ENCODE assay signal across 17 cellular contexts in the genomic region with DNA sequence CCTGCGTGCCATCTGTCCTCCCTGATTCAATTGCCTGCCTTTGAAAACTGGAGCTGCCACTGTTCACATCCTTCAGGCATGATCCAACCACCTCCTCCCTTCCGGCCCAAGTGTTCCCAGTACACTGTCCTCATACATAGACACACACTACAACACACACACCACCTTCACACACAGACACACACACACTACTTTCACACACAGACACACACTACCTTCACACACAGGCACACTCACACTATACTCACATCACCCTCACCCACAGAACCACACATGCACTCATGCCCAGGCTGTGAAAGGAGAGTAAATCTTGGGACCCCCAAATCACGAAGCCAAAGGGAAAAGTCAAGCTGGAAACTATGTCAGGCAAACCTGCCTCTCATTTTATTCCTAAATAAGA.
DNase-seq lines count a peak whose midpoint lies in the region; ATAC-seq, FAIRE-seq and TF ChIP-seq lines count a peak whose summit lies in the region.
"Had no signal": no experiment of that assay in that cellular context is flagged by ENCODE, and none has a peak within 500 bp of the region (broad histone marks: within the 10 kb centered on the region; RNA-seq: fewer than 3 reads in every experiment).

No MANE protein-coding gene starts in this region.

- no peaks in the 10 kb centered on the region for H4K20me1 ChIP-seq in GM12878 (ENCODE audit: control insufficient read depth, insufficient read depth)

- no peaks in the 10 kb centered on the region for H3K9me3 ChIP-seq in GM12878 (replicated peaks; ENCODE audit: control insufficient read depth, insufficient read depth, low read length)
- H3K9me3 ChIP-seq in trophoblast cell (ENCODE audit: insufficient read depth, low read depth, low read length) = no peaks in the 10 kb centered on the region

- no peak overlapping the region for H3K14ac ChIP-seq in trophoblast cell (ENCODE audit: low read length)

- no peak for ATAC-seq in GM12878
- ATAC-seq: HepG2 had no signal

- FAIRE-seq in GM12891 (lab: Jason Lieb, UNC) (peak; percentile 9), HTR-8/SVneo (lab: Jason Lieb, UNC) (peak; percentile 92), GM12878 (lab: Jason Lieb, UNC) (peak; percentile 7), RCC 7860 (lab: Jason Lieb, UNC) (no peak)
- FAIRE-seq: A204.1, HepG2 had no signal

- no peaks in the 10 kb centered on the region for H3K79me2 ChIP-seq in GM12878 (ENCODE audit: control insufficient read depth, insufficient read depth, low read length)
- no peaks in the 10 kb centered on the region for H3K79me2 ChIP-seq in trophoblast cell (ENCODE audit: control insufficient read depth, insufficient read depth, low read length, poor library complexity)

- intact Hi-C loops in GM12878 (cut with micrococcal nuclease; ENCODE audit: unreplicated experiment) = no loop called here

- no peak for TF ChIP-seq CTCF in GM12878 (IDR thresholded peaks at IDR 0.05 in 2 of 3, conservative IDR thresholded peaks at IDR 0.05 in 1 of 3; ENCODE audit: control insufficient read depth in 2 of 3, extremely low read depth in 1 of 3, insufficient read depth in 1 of 3, low read depth in 3 of 3, low read length in 3 of 3)

- H3K27ac ChIP-seq in GM12878 (ENCODE audit: control insufficient read depth, insufficient read depth) = no peak overlapping the region
- H3K27ac ChIP-seq in trophoblast cell (ENCODE audit: low read depth, low read length) = no peak overlapping the region
- H3K27ac ChIP-seq: GM23248 had no signal

- no peaks in the 10 kb centered on the region for H3K79me1 ChIP-seq in trophoblast cell (ENCODE audit: low read length)

- no peak for TF ChIP-seq POLR2A in GM12891 (IDR thresholded peaks at IDR 0.05; ENCODE audit: low read depth, low read length)
- TF ChIP-seq POLR2A in GM12878 (IDR thresholded peaks at IDR 0.05; ENCODE audit: low read depth, low read length) = no peak

- SMC1A ChIA-PET in GM12878 (lab: Charles Lee; ENCODE audit: uncharacterized antibody, unreplicated experiment) = interaction anchor here (0.7 to 1.1 kb wide), 2 partner anchors 8 to 160 kb away, joined by 3 to 5 read pairs; no protein-coding TSS in a partner anchor

- no peak overlapping the region for H3K4me3 ChIP-seq in GM12878
- peak overlapping the region; percentile 10 for H3K4me3 ChIP-seq in trophoblast cell (ENCODE audit: low read depth, low read length)
- H3K4me3 ChIP-seq: GM23248 had no signal

- H3K9ac ChIP-seq in GM12878 (ENCODE audit: control insufficient read depth, insufficient read depth, low read length) = no peak overlapping the region
- H3K9ac ChIP-seq in trophoblast cell (ENCODE audit: low read length) = no peak overlapping the region
- H3K9ac ChIP-seq: GM23248 had no signal

- H2AFZ ChIP-seq in GM12878 (ENCODE audit: control insufficient read depth, low read depth, low read length) (no peak overlapping the region), trophoblast cell (ENCODE audit: insufficient read depth, low read length, poor library complexity) (no peak overlapping the region)
- H2AFZ ChIP-seq: GM23248 had no signal

- CTCF ChIA-PET in GM12878 (lab: Yijun Ruan, JAX) = no interaction called here

- H3K27me3 ChIP-seq in GM12878 (replicated peaks in 1 of 2; ENCODE audit: control insufficient read depth in 2 of 2, insufficient read depth in 2 of 2, low read length in 1 of 2) = no peaks in the 10 kb centered on the region
- H3K27me3 ChIP-seq in trophoblast cell (ENCODE audit: insufficient read depth, low read length) = no peaks in the 10 kb centered on the region

- H3K4me2 ChIP-seq in GM12878 (ENCODE audit: control insufficient read depth, insufficient read depth) = no peak overlapping the region
- H3K4me2 ChIP-seq in trophoblast cell (ENCODE audit: low read length) = no peak overlapping the region

- no peak for DNase-seq in GM12891 (ENCODE audit: insufficient read length, low spot score)
- no peak for DNase-seq in HTR-8/SVneo (ENCODE audit: insufficient read length, low spot score)
- DNase-seq in GM12878 (ENCODE audit: low read depth, low spot score) = no peak
- DNase-seq in trophoblast cell = no peak
- no peak for DNase-seq in RCC 7860 (ENCODE audit: low spot score)
- no peak for DNase-seq in stimulated activated naive CD4-positive, alpha-beta T cell treated with Interleukin-2 at 50 U/mL for 16 hours (lab: John Stamatoyannopoulos, UW)
- DNase-seq in activated CD4-positive, alpha-beta T cell treated with anti-CD3 and anti-CD28 coated beads, Interleukin-2, amount 50 U/mL, for 1 hour = no peak
- DNase-seq: C1 segment of cervical spinal cord; Calu3; CD4-positive, alpha-beta T cell; DMS153; DND-41; GDM1; GM23248; H7 had no signal

- no peak for TF ChIP-seq EP300 in GM12878 (IDR thresholded peaks at IDR 0.05; ENCODE audit: borderline replicate concordance in 1 of 2, control insufficient read depth in 1 of 2, low read depth in 2 of 2, low read length in 2 of 2)

- no peak overlapping the region for H3K23ac ChIP-seq in trophoblast cell (ENCODE audit: low read length)

- POLR2A ChIA-PET in GM12878 (lab: Charles Lee) = no interaction called here

- no peak overlapping the region for H2BK120ac ChIP-seq in trophoblast cell (ENCODE audit: insufficient read depth, low read length, poor library complexity)

- in situ Hi-C loops in GM12878 (cut with MboI) = no loop called here

- no TSS peak for BruUV-seq in GM12878 (replicated peaks; lab: Mats Ljungman, UMichigan)

- no peak overlapping the region for H2AK5ac ChIP-seq in trophoblast cell (ENCODE audit: low read length)

- H4K8ac ChIP-seq in trophoblast cell (ENCODE audit: low read depth, low read length) = no peak overlapping the region

- H2BK12ac ChIP-seq in trophoblast cell (ENCODE audit: low read length) = no peak overlapping the region

- no peak overlapping the region for H2BK5ac ChIP-seq in trophoblast cell (ENCODE audit: low read depth, low read length, poor library complexity)

- RAD21 ChIA-PET in GM12878 (lab: Charles Lee; ENCODE audit: unreplicated experiment) = no interaction called here

- H3K36me3 ChIP-seq in GM12878 (ENCODE audit: control insufficient read depth in 2 of 2, insufficient read depth in 2 of 2, low read length in 1 of 2) = no peaks in the 10 kb centered on the region
- H3K36me3 ChIP-seq in trophoblast cell (ENCODE audit: control insufficient read depth in 1 of 2, insufficient read depth in 2 of 2, low read length in 2 of 2) = no peaks in the 10 kb centered on the region

- no peak for TF ChIP-seq RAD21 in GM12878 (IDR thresholded peaks at IDR 0.05; ENCODE audit: insufficient read depth, low read depth, low read length)

- no peak overlapping the region for H3K4ac ChIP-seq in trophoblast cell (ENCODE audit: low read depth, low read length)

- H4K12ac ChIP-seq in trophoblast cell (ENCODE audit: low read depth, low read length) = no peak overlapping the region

- H3K4me1 ChIP-seq in GM12878 (ENCODE audit: control insufficient read depth, insufficient read depth, low read length) = no peaks in the 10 kb centered on the region
- H3K4me1 ChIP-seq in trophoblast cell (ENCODE audit: control insufficient read depth in 1 of 2, insufficient read depth in 2 of 2, low read length in 2 of 2) = no peaks in the 10 kb centered on the region

- no peak overlapping the region for H4K91ac ChIP-seq in trophoblast cell (ENCODE audit: low read depth, low read length)

- peak overlapping the region; percentile 64 for H3K18ac ChIP-seq in trophoblast cell (ENCODE audit: low read length)

- WGBS in GM12878 (ENCODE audit: insufficient coverage, insufficient replicate concordance, low lambda C conversion rate, missing lambda C conversion rate) = 69% methylated on average over 3 of the region's 3 CpGs
- no CpG with 5 or more reads among the region's 3 CpGs for WGBS in trophoblast cell (ENCODE audit: extremely low coverage, insufficient coverage, insufficient read length)

TF ChIP-seq in GM12891, 5 proteins besides CTCF, POLR2A, EP300 and RAD21:
- TF ChIP-seq POLR2AphosphoS5 (IDR thresholded peaks at IDR 0.05; ENCODE audit: low read depth, low read length) (no peak), TAF1 (IDR thresholded peaks at IDR 0.05; ENCODE audit: low read depth, low read length) (no peak)

TF ChIP-seq in GM12878, 131 proteins besides CTCF, POLR2A, EP300 and RAD21:
- TF ChIP-seq HDAC6 (IDR thresholded peaks at IDR 0.05; ENCODE audit: unreplicated experiment) (no peak), POLR2AphosphoS5 (IDR thresholded peaks at IDR 0.05; ENCODE audit: low read length) (no peak), TARDBP (IDR thresholded peaks at IDR 0.05; ENCODE audit: borderline replicate concordance) (no peak), POU2F2 (IDR thresholded peaks at IDR 0.05; ENCODE audit: borderline replicate concordance, low read depth, low read length) (no peak), BRCA1 (IDR thresholded peaks at IDR 0.05; ENCODE audit: low read depth, low read length) (no peak), DPF2 (IDR thresholded peaks at IDR 0.05) (no peak)
- TF ChIP-seq, protein P1, sequence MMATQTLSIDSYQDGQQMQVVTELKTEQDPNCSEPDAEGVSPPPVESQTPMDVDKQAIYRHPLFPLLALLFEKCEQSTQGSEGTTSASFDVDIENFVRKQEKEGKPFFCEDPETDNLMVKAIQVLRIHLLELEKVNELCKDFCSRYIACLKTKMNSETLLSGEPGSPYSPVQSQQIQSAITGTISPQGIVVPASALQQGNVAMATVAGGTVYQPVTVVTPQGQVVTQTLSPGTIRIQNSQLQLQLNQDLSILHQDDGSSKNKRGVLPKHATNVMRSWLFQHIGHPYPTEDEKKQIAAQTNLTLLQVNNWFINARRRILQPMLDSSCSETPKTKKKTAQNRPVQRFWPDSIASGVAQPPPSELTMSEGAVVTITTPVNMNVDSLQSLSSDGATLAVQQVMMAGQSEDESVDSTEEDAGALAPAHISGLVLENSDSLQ (IDR thresholded peaks at IDR 0.05) = no peak
